Comparison of ENCODE assay signal across 1 cellular context in genomic region chr22:32532819-32533128, GRCh38.
TF ChIP-seq lines count a peak whose summit lies in the region.

No MANE protein-coding gene starts in this region.

TF ChIP-seq in HEK293, 187 proteins besides CTCF, POLR2A, EP300 and RAD21 (continued from another document):
- TF ChIP-seq, protein P1, sequence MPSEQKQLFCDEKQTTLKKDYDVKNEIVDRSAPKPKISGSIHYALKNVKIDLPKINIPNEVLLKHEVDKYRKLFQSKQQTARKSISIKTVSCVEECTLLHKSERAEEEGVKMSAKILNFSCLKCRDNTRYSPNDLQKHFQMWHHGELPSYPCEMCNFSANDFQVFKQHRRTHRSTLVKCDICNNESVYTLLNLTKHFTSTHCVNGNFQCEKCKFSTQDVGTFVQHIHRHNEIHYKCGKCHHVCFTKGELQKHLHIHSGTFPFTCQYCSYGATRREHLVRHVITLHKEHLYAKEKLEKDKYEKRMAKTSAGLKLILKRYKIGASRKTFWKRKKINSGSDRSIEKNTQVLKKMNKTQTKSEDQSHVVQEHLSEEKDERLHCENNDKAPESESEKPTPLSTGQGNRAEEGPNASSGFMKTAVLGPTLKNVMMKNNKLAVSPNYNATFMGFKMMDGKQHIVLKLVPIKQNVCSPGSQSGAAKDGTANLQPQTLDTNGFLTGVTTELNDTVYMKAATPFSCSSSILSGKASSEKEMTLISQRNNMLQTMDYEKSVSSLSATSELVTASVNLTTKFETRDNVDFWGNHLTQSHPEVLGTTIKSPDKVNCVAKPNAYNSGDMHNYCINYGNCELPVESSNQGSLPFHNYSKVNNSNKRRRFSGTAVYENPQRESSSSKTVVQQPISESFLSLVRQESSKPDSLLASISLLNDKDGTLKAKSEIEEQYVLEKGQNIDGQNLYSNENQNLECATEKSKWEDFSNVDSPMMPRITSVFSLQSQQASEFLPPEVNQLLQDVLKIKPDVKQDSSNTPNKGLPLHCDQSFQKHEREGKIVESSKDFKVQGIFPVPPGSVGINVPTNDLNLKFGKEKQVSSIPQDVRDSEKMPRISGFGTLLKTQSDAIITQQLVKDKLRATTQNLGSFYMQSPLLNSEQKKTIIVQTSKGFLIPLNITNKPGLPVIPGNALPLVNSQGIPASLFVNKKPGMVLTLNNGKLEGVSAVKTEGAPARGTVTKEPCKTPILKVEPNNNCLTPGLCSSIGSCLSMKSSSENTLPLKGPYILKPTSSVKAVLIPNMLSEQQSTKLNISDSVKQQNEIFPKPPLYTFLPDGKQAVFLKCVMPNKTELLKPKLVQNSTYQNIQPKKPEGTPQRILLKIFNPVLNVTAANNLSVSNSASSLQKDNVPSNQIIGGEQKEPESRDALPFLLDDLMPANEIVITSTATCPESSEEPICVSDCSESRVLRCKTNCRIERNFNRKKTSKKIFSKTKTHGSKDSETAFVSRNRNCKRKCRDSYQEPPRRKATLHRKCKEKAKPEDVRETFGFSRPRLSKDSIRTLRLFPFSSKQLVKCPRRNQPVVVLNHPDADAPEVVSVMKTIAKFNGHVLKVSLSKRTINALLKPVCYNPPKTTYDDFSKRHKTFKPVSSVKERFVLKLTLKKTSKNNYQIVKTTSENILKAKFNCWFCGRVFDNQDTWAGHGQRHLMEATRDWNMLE (tag by site-specific recombination; conservative IDR thresholded peaks at IDR 0.05; ENCODE audit: low read depth) = no peak
- TF ChIP-seq ZNF350 (tag by site-specific recombination; IDR thresholded peaks at IDR 0.05) (no peak), ZXDB (tag by site-specific recombination; IDR thresholded peaks at IDR 0.05) (no peak), ZNF266 (tag by site-specific recombination; IDR thresholded peaks at IDR 0.05; ENCODE audit: low read depth) (no peak), ZNF416 (tag by site-specific recombination; IDR thresholded peaks at IDR 0.05) (no peak), ZNF843 (tag by site-specific recombination; IDR thresholded peaks at IDR 0.05) (no peak), SETDB1 (IDR thresholded peaks at IDR 0.05; ENCODE audit: insufficient read length, low read length) (no peak)
